ENCODE assay signal across 8 cellular contexts in the genomic region with DNA sequence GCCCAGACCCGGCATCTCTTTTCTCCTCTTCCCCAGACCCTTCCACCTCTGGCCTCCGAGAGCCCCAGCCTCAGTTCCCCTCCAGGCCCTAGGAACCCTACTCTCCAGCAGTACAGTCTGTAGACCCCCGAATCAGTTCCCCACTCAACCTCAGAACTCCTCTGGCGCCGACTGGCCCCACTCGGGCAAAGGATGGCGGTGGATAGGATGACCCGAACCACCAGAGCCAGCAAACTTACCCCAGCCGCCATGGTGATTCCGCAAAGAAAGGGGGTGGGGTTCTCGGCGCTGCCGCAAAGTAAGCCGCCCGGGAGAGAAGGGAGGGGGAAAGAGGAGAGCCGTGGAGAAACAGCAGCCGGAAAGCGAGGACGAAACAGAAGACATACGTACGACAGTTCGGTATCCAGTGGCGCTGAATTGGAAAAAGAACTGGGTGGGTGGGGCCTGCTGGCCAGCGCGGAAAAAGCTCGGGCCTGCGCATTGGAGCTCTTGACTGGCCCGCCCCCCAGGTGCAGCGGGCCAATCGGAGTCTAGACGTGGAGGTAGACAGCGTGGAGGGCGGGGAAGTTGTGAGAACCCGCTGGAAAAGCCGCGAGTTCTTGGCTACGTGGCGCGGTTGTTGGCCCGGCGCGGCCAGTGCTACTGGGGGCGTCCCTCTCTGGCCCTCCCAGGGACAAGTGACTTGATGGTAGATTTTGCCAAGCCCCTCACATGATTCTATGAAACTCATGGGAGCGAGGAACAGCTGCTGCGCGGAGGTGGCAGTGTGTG. TPM values are rescaled to one million over a fixed set of nuclear protein-coding genes. Genes with fewer than 3 reads are reported as not detected.
DNase-seq lines count a peak whose midpoint lies in the region; FAIRE-seq and TF ChIP-seq lines count a peak whose summit lies in the region.

A gene with protein sequence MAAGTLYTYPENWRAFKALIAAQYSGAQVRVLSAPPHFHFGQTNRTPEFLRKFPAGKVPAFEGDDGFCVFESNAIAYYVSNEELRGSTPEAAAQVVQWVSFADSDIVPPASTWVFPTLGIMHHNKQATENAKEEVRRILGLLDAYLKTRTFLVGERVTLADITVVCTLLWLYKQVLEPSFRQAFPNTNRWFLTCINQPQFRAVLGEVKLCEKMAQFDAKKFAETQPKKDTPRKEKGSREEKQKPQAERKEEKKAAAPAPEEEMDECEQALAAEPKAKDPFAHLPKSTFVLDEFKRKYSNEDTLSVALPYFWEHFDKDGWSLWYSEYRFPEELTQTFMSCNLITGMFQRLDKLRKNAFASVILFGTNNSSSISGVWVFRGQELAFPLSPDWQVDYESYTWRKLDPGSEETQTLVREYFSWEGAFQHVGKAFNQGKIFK (minus strand): TSS at position 300 of the 771 bp plus-strand sequence. CDS start 49 bp downstream, at position 251.

- TF ChIP-seq CTCF in HFF-Myc (IDR thresholded peaks at IDR 0.05; ENCODE audit: low read depth, low read length, missing control alignments), result no peak

- H3K9me3 Mint-ChIP-seq in activated naive CD4-positive, alpha-beta T cell treated with anti-CD3 and anti-CD28 coated beads for 36 hours, result no peaks in the 10 kb centered on the region

- no peaks in the 10 kb centered on the region for H3K27me3 Mint-ChIP-seq in activated naive CD4-positive, alpha-beta T cell treated with anti-CD3 and anti-CD28 coated beads for 36 hours (ENCODE audit: low read depth)

- intact Hi-C loops in activated naive CD4-positive, alpha-beta T cell treated with anti-CD3 and anti-CD28 coated beads for 36 hours (cut with micrococcal nuclease), result loop anchor here (1.0 to 5.0 kb wide), 8 partner anchors 13 to 269 kb away; partner anchors contain the start of genes GANAB, HNRNPUL2 and TUT1

- FAIRE-seq in frontal cortex (lab: Jason Lieb, UNC), result no peak

- CTCF ChIA-PET in activated naive CD4-positive, alpha-beta T cell treated with anti-CD3 and anti-CD28 coated beads for 36 hours (lab: Charles Lee), result interaction anchor here (0.6 to 2.7 kb wide), 6 partner anchors 13 to 179 kb away, joined by 3 to 11 read pairs (median 6); partner anchors contain the start of gene TUT1

- peak within 1 kb of the TSS; percentile 97 for H3K27ac Mint-ChIP-seq in activated naive CD4-positive, alpha-beta T cell treated with anti-CD3 and anti-CD28 coated beads for 36 hours

- H3K4me3 Mint-ChIP-seq in activated naive CD4-positive, alpha-beta T cell treated with anti-CD3 and anti-CD28 coated beads for 36 hours, result peak within 1 kb of the TSS; percentile 95

- DNase-seq in GM03348 (ENCODE audit: low spot score), result peak; percentile 98
- peak; percentile 100 for DNase-seq in HFF-Myc (ENCODE audit: extremely low read depth, low read depth)
- peak; percentile 100 for DNase-seq in NAMALWA (ENCODE audit: low spot score)
- DNase-seq in SK-N-DZ (ENCODE audit: low spot score), result peak; percentile 100
- peak; percentile 99 for DNase-seq in activated naive CD4-positive, alpha-beta T cell treated with anti-CD3 and anti-CD28 coated beads for 36 hours
- peak; percentile 87 to 97 for DNase-seq in frontal cortex (ENCODE audit: low spot score in 2 of 2)
- DNase-seq in non-pigmented ciliary epithelial cell (ENCODE audit: low read depth), result peak; percentile 100
- DNase-seq in superior temporal gyrus (ENCODE audit: extremely low spot score), result peak; percentile 99

- H3K4me3 ChIP-seq in HFF-Myc (replicated peaks; ENCODE audit: low read depth, low read length), result peak within 1 kb of the TSS; percentile 100

- peaks cover 44% of the 10 kb centered on the region for H3K4me1 Mint-ChIP-seq in activated naive CD4-positive, alpha-beta T cell treated with anti-CD3 and anti-CD28 coated beads for 36 hours (ENCODE audit: low read depth)

- H3K36me3 Mint-ChIP-seq in activated naive CD4-positive, alpha-beta T cell treated with anti-CD3 and anti-CD28 coated beads for 36 hours (ENCODE audit: low read depth), result peaks cover 63% of the 10 kb centered on the region

RNA-seq across cellular contexts. Expression of the gene that starts here (rescaled TPM):
- polyA plus RNA-seq in SK-N-DZ (2014; cell fraction: cytosol; rRNA removed), result 3,065 and 3,261 TPM in 2 replicates
- 1,095 and 1,442 TPM in 2 replicates for polyA plus RNA-seq in SK-N-DZ (2014; cell fraction: nucleus; rRNA removed)
- total RNA-seq in activated naive CD4-positive, alpha-beta T cell treated with anti-CD3 and anti-CD28 coated beads for 36 hours, result 1,000 to 10,000 TPM; 2,282 to 2,440 TPM
- 1,985 TPM for total RNA-seq in frontal cortex

Comparison
In these comparisons a context has a peak if more than half of its experiments do, and no peak if none do; other contexts are left out.
1. Peak in every context shown above with its lines: DNase-seq and H3K4me3 ChIP-seq.